29 cellular contexts compared by ENCODE assay signal in genomic region chr10:83848696-83849095, GRCh38.
"Had no signal": no experiment of that assay in that cellular context is flagged by ENCODE, and none has a peak within 500 bp of the region (broad histone marks: within the 10 kb centered on the region; RNA-seq: fewer than 3 reads in every experiment).

No MANE protein-coding gene starts in this region.

- H3K27ac Mint-ChIP-seq: natural killer cell treated with Interleukin-12 subunit alpha and Interleukin-12 subunit beta and Interleukin-15 and Interleukin-18, amount 100 ng/mL, for 72 hours; nephron progenitor cell; progenitor cell of endocrine pancreas; stimulated activated effector memory CD8-positive, alpha-beta T cell treated with anti-CD3 and anti-CD28 coated beads, Interleukin-12 subunit alpha, Interleukin-12 subunit beta, amount 100 ng/mL, for 72 hours; stimulated activated naive B cell treated with anti-CD40 and anti-IgM and Interleukin-4, amounts not matched to agents 10 μg/mL and 1 μg/mL and 100 μg/mL, for 72 hours; stimulated activated naive CD8-positive, alpha-beta T cell treated with anti-CD3 and anti-CD28 coated beads, Interleukin-15, Interleukin-2, amounts not matched to agents 100 ng/mL and 50 ng/mL, for 24 hours had no signal

- H3K4me1 ChIP-seq: parathyroid adenoma, psoas muscle, right lobe of liver, sigmoid colon, stomach, thyroid gland, tibial nerve, upper lobe of left lung, vagina had no signal

- H3K4me3 Mint-ChIP-seq: natural killer cell treated with Interleukin-12 subunit alpha and Interleukin-12 subunit beta and Interleukin-15 and Interleukin-18, amount 100 ng/mL, for 72 hours; nephron progenitor cell; neural crest cell; stimulated activated effector memory CD8-positive, alpha-beta T cell treated with anti-CD3 and anti-CD28 coated beads, Interleukin-12 subunit alpha, Interleukin-12 subunit beta, amount 100 ng/mL, for 72 hours; stimulated activated naive B cell treated with anti-CD40 and anti-IgM and Interleukin-4, amounts not matched to agents 10 μg/mL and 1 μg/mL and 100 μg/mL, for 72 hours; stimulated activated naive CD8-positive, alpha-beta T cell treated with anti-CD3 and anti-CD28 coated beads, Interleukin-15, Interleukin-2, amounts not matched to agents 100 ng/mL and 50 ng/mL, for 24 hours had no signal

- H3K9me3 ChIP-seq: neutrophil, ovary, right lobe of liver, sigmoid colon, stomach, thoracic aorta, thyroid gland, tibial nerve, upper lobe of left lung, vagina had no signal

- H3K27me3 ChIP-seq: neutrophil, ovary, right lobe of liver, sigmoid colon, stomach, thyroid gland, tibial nerve, upper lobe of left lung, vagina had no signal

- ATAC-seq: natural killer cell treated with Interleukin-12 subunit alpha and Interleukin-12 subunit beta and Interleukin-15 and Interleukin-18, amount 100 ng/mL, for 72 hours; psoas muscle; right cardiac atrium; right lobe of liver; stimulated activated naive B cell treated with anti-CD40 and anti-IgM and Interleukin-4, amounts not matched to agents 10 μg/mL and 1 μg/mL and 100 μg/mL, for 72 hours had no signal

- H3K27ac ChIP-seq: neutrophil, ovary, parathyroid adenoma, psoas muscle, right lobe of liver, sigmoid colon, stomach, thoracic aorta, thyroid gland, tibial nerve, upper lobe of left lung, vagina had no signal

- H3K4me3 ChIP-seq: ovary, psoas muscle, right lobe of liver, sigmoid colon, stomach, thoracic aorta, thyroid gland, tibial nerve, upper lobe of left lung, vagina had no signal

- DNase-seq: nephron progenitor cell; nucleus accumbens; ovary; posterior cingulate gyrus; psoas muscle; right cardiac atrium; right lobe of liver; sigmoid colon; small intestine; stimulated activated CD4-positive, alpha-beta T cell treated with anti-CD3 and anti-CD28 coated beads, Interleukin-15, amount 100 ng/mL, for 24 hours; stimulated activated CD4-positive, alpha-beta T cell treated with anti-CD3 and anti-CD28 coated beads, Interleukin-2, amount 100 ng/mL, for 24 hours; stimulated activated CD4-positive, alpha-beta T cell treated with anti-CD3 and anti-CD28 coated beads, Interleukin-2, amount 100 ng/mL, for 48 hours; stimulated activated CD4-positive, alpha-beta T cell treated with anti-CD3 and anti-CD28 coated beads, Interleukin-4, amount 100 ng/mL, for 24 hours; stimulated activated naive B cell treated with anti-CD40 and anti-IgM and Interleukin-4, amounts not matched to agents 10 μg/mL and 1 μg/mL and 100 μg/mL, for 72 hours; stimulated activated naive CD4-positive, alpha-beta T cell treated with Interleukin-2 at 50 U/mL for 16 hours; stomach; thyroid gland; trophoblast cell; upper lobe of left lung had no signal

- H2AFZ ChIP-seq: parathyroid adenoma had no signal

- H3K4me1 Mint-ChIP-seq: nephron progenitor cell; neural crest cell; stimulated activated effector memory CD8-positive, alpha-beta T cell treated with anti-CD3 and anti-CD28 coated beads, Interleukin-12 subunit alpha, Interleukin-12 subunit beta, amount 100 ng/mL, for 72 hours; stimulated activated naive B cell treated with anti-CD40 and anti-IgM and Interleukin-4, amounts not matched to agents 10 μg/mL and 1 μg/mL and 100 μg/mL, for 72 hours had no signal

- H3K36me3 Mint-ChIP-seq: natural killer cell treated with Interleukin-12 subunit alpha and Interleukin-12 subunit beta and Interleukin-15 and Interleukin-18, amount 100 ng/mL, for 72 hours; stimulated activated effector memory CD8-positive, alpha-beta T cell treated with anti-CD3 and anti-CD28 coated beads, Interleukin-12 subunit alpha, Interleukin-12 subunit beta, amount 100 ng/mL, for 72 hours; stimulated activated naive B cell treated with anti-CD40 and anti-IgM and Interleukin-4, amounts not matched to agents 10 μg/mL and 1 μg/mL and 100 μg/mL, for 72 hours had no signal

- H3K9me3 Mint-ChIP-seq: natural killer cell treated with Interleukin-12 subunit alpha and Interleukin-12 subunit beta and Interleukin-15 and Interleukin-18, amount 100 ng/mL, for 72 hours; stimulated activated naive CD8-positive, alpha-beta T cell treated with anti-CD3 and anti-CD28 coated beads, Interleukin-15, Interleukin-2, amounts not matched to agents 100 ng/mL and 50 ng/mL, for 24 hours had no signal

- H3K9ac ChIP-seq: parathyroid adenoma had no signal

- H3K27me3 Mint-ChIP-seq: natural killer cell treated with Interleukin-12 subunit alpha and Interleukin-12 subunit beta and Interleukin-15 and Interleukin-18, amount 100 ng/mL, for 72 hours; progenitor cell of endocrine pancreas; stimulated activated naive B cell treated with anti-CD40 and anti-IgM and Interleukin-4, amounts not matched to agents 10 μg/mL and 1 μg/mL and 100 μg/mL, for 72 hours; stimulated activated naive CD8-positive, alpha-beta T cell treated with anti-CD3 and anti-CD28 coated beads, Interleukin-15, Interleukin-2, amounts not matched to agents 100 ng/mL and 50 ng/mL, for 24 hours had no signal

- H3K36me3 ChIP-seq: neutrophil, ovary, right lobe of liver, sigmoid colon, stomach, thoracic aorta, thyroid gland, tibial nerve, upper lobe of left lung, vagina had no signal
